ENCODE assay signal across 1 cellular context in genomic region chr15:62137216-62137884, GRCh38.
TF ChIP-seq lines count a peak whose summit lies in the region.

No MANE protein-coding gene starts in this region.

TF ChIP-seq in K562, 482 proteins besides CTCF, POLR2A, EP300 and RAD21:
- TF ChIP-seq NR2C2 (CRISPR knock-in tag; IDR thresholded peaks at IDR 0.05) (no peak), NR2C2 (tag; IDR thresholded peaks at IDR 0.05) (peak; percentile 84), NR2C1 (IDR thresholded peaks at IDR 0.05) (peak; percentile 50), NR2C1 (tag; IDR thresholded peaks at IDR 0.05) (peak; percentile 64), HEY1 (CRISPR knock-in tag; IDR thresholded peaks at IDR 0.05; ENCODE audit: borderline replicate concordance) (no peak), NR1H2 (CRISPR knock-in tag; IDR thresholded peaks at IDR 0.05) (no peak)
